12 cellular contexts compared by ENCODE assay signal in genomic region chr6:139580592-139581484, GRCh38.
DNase-seq lines count a peak whose midpoint lies in the region; ATAC-seq and TF ChIP-seq lines count a peak whose summit lies in the region.
"Had no signal": no experiment of that assay in that cellular context is flagged by ENCODE, and none has a peak within 500 bp of the region (broad histone marks: within the 10 kb centered on the region; RNA-seq: fewer than 3 reads in every experiment).

No MANE protein-coding gene starts in this region.

- peak overlapping the region; percentile 75 for H3K27ac Mint-ChIP-seq in T-helper 17 cell
- H3K27ac Mint-ChIP-seq: progenitor cell of endocrine pancreas had no signal

- H3K27me3 Mint-ChIP-seq in T-helper 17 cell = no peaks in the 10 kb centered on the region

- peaks cover 19% of the 10 kb centered on the region for H3K4me1 Mint-ChIP-seq in T-helper 17 cell

- DNase-seq in GM12864 (ENCODE audit: low read depth) = peak; percentile 53
- DNase-seq in T-helper 17 cell = no peak
- DNase-seq in NCI-H187 (lab: John Stamatoyannopoulos, UW) = no peak
- no peak for DNase-seq in stimulated activated CD4-positive, alpha-beta T cell treated with anti-CD3 and anti-CD28 coated beads, Interleukin-4, amount 100 ng/mL, for 4 hours
- no peak for DNase-seq in dermis blood vessel endothelial cell
- DNase-seq in NCI-H146 treated with DMSO at 0.1 percent for 48 hours (lab: John Stamatoyannopoulos, UW; ENCODE audit: unreplicated experiment) = no peak
- DNase-seq: NCI-H146 had no signal

- peak overlapping the region; percentile 45 for H3K4me3 Mint-ChIP-seq in T-helper 17 cell

- no peaks in the 10 kb centered on the region for H3K36me3 Mint-ChIP-seq in T-helper 17 cell (ENCODE audit: low read depth)

- peak; percentile 66 for ATAC-seq in GM19397 (IDR thresholded peaks at IDR 0.05; ENCODE audit: unreplicated experiment)
- ATAC-seq in HG02885 (IDR thresholded peaks at IDR 0.05; ENCODE audit: poor library complexity, unreplicated experiment) = peak; percentile 94
- peak; percentile 67 for ATAC-seq in T-helper 17 cell

- no peaks in the 10 kb centered on the region for H3K9me3 ChIP-seq in T-helper 17 cell (ENCODE audit: control insufficient read depth, low read length, poor library complexity, severe bottlenecking)
- H3K9me3 ChIP-seq: HAP-1, SJSA1 had no signal

- H3K4me3 ChIP-seq in GM12864 (ENCODE audit: low read depth, low read length) = no peak overlapping the region
- H3K4me3 ChIP-seq: HAP-1, SJSA1 had no signal

- TF ChIP-seq CTCF in GM12864 (IDR thresholded peaks at IDR 0.05; ENCODE audit: low read depth, low read length, missing control alignments) = no peak
